In the genomic region with DNA sequence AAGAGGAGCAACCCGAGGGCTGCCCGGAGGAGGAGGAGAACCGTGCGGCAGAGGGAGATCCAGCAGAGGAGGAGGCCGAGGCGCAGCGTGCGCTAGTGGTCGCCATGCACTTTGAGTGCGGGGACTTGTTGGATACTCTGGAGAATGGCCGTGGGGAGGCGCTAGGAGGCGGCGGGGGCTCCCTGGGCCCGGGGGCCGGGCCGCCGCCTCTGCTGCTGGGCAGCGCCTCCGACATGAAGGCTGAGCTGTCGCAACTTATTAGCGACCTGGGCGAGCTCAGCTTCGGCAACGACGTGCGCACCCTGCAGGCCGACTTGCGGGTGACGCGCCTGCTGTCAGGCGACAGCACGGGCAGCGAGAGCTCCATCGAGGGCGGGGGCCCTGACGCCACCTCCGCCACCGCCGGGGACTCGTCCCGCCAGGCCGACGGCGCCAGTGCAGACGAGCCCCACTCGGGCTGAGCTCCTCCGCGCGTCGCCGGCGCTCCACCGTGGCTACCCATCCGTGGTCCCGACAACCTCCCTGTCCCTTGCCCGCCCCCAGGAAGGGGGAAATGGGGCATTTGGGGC, we compare ENCODE assay signal across 8 cellular contexts. TPM values are rescaled to one million over a fixed set of nuclear protein-coding genes. Genes with fewer than 3 reads are reported as not detected.
DNase-seq lines count a peak whose midpoint lies in the region; ATAC-seq lines count a peak whose summit lies in the region.

No MANE protein-coding gene starts in this region.

- peak overlapping the region; percentile 52 for H3K9ac ChIP-seq in mucosa of stomach (ENCODE audit: low read length)

- peaks cover 45% of the 10 kb centered on the region for H3K4me1 ChIP-seq in CD4-positive, alpha-beta memory T cell (ENCODE audit: insufficient read depth, low read length)
- peaks cover 21% of the 10 kb centered on the region for H3K4me1 ChIP-seq in mucosa of stomach (ENCODE audit: control insufficient read depth, insufficient read depth, low read length)

- H3K4me1 Mint-ChIP-seq in CD4-positive, alpha-beta memory T cell = peaks cover 22 to 54% (median 39%) of the 10 kb centered on the region in 4 donors

- peaks cover 0 to 5% of the 10 kb centered on the region in 2 donors for H3K36me3 Mint-ChIP-seq in CD4-positive, alpha-beta memory T cell

- H3K27me3 ChIP-seq in CD4-positive, alpha-beta memory T cell (ENCODE audit: insufficient read depth, low read length) = no peaks in the 10 kb centered on the region
- H3K27me3 ChIP-seq in mucosa of stomach (ENCODE audit: control insufficient read depth, insufficient read depth, low read length) = peaks cover 4% of the 10 kb centered on the region

- no peaks in the 10 kb centered on the region for H3K27me3 Mint-ChIP-seq in CD4-positive, alpha-beta memory T cell

- DNase-seq in CD4-positive, alpha-beta memory T cell = peak; percentile 60 to 77 (median 70)
- peak; percentile 72 for DNase-seq in NCI-H2227 treated with DMSO at 0.1 percent for 48 hours (lab: John Stamatoyannopoulos, UW)
- DNase-seq in activated CD8-positive, alpha-beta memory T cell treated with anti-CD3 and anti-CD28 coated beads for 48 hours (ENCODE audit: low read depth in 2 of 3, low spot score in 2 of 3) = peak; percentile 57 to 59 (median 59)
- peak; percentile 18 for DNase-seq in epithelial cell of prostate (ENCODE audit: low read depth, low spot score)
- DNase-seq in stimulated activated CD8-positive, alpha-beta memory T cell treated with anti-CD3 and anti-CD28 coated beads, Interleukin-7, amount 100 ng/mL, for 4 hours (ENCODE audit: low read depth in 2 of 2) = peak; percentile 71 to 78

- intact Hi-C loops in CD4-positive, alpha-beta memory T cell (cut with micrococcal nuclease) = loop anchor here (5.0 kb wide), 1 partner anchor 840 kb away; no protein-coding TSS in a partner anchor

- H3K9me3 Mint-ChIP-seq in CD4-positive, alpha-beta memory T cell = no peaks in the 10 kb centered on the region

- no peaks in the 10 kb centered on the region for H3K36me3 ChIP-seq in CD4-positive, alpha-beta memory T cell (ENCODE audit: insufficient read depth, low read length)
- H3K36me3 ChIP-seq in mucosa of stomach (ENCODE audit: control insufficient read depth, insufficient read depth, low read length) = no peaks in the 10 kb centered on the region

- CTCF ChIA-PET in CD4-positive, alpha-beta memory T cell (lab: Charles Lee; ENCODE audit: partially characterized antibody) = interaction anchor here (0.7 to 9.0 kb wide), 26 partner anchors 9 to 587 kb away, joined by 3 to 281 read pairs (median 4); partner anchors contain the start of genes LSG1 and XXYLT1

- POLR2A ChIA-PET in CD4-positive, alpha-beta memory T cell (lab: Charles Lee; ENCODE audit: partially characterized antibody) = interaction anchor here (0.9 to 8.1 kb wide), 16 partner anchors 8 to 862 kb away, joined by 3 to 262 read pairs (median 9); partner anchors contain the start of genes LSG1, PPP1R2 and XXYLT1

- ATAC-seq in GM21619 (IDR thresholded peaks at IDR 0.05; ENCODE audit: unreplicated experiment) = peak; percentile 20
- no peak for ATAC-seq in GM19463 (IDR thresholded peaks at IDR 0.05; ENCODE audit: unreplicated experiment)

- H3K27ac Mint-ChIP-seq in CD4-positive, alpha-beta memory T cell = peak overlapping the region in 6 of 7 donors; percentile 41 to 94 (median 81)

- peak overlapping the region; percentile 44 for H3K27ac ChIP-seq in CD4-positive, alpha-beta memory T cell (ENCODE audit: low read depth, low read length)
- no peak overlapping the region for H3K27ac ChIP-seq in epithelial cell of prostate

- no peaks in the 10 kb centered on the region for H3K9me3 ChIP-seq in CD4-positive, alpha-beta memory T cell (ENCODE audit: control insufficient read depth in 1 of 2, low read length in 2 of 2)
- H3K9me3 ChIP-seq in mucosa of stomach (ENCODE audit: control insufficient read depth, low read length) = no peaks in the 10 kb centered on the region

- H3K4me3 ChIP-seq in CD4-positive, alpha-beta memory T cell (ENCODE audit: low read length in 2 of 2) = peak overlapping the region; percentile 45 to 58
- peak overlapping the region; percentile 39 for H3K4me3 ChIP-seq in mucosa of stomach (ENCODE audit: low read length)

- peak overlapping the region; percentile 90 to 98 (median 94) for H3K4me3 Mint-ChIP-seq in CD4-positive, alpha-beta memory T cell

RNA-seq across cellular contexts. Expression of gene FAM43A, which starts 2.0 kb away (rescaled TPM):
- total RNA-seq in CD4-positive, alpha-beta memory T cell = 1 to 10 TPM; 9.4 to 9.9 TPM
- polyA plus RNA-seq in CD4-positive, alpha-beta memory T cell = 1 to 10 TPM in 1 of 2 donors, under 1 TPM in 1; 0.34 to 6.0 TPM

RNA-seq across cellular contexts. Expression of gene LSG1, which starts 15.7 kb away (rescaled TPM):
- total RNA-seq in CD4-positive, alpha-beta memory T cell = 10 to 100 TPM; 48.4 to 49.5 TPM
- 10 to 100 TPM in 1 of 2 donors, 1 to 10 TPM in 1; 9.6 to 36.3 TPM for polyA plus RNA-seq in CD4-positive, alpha-beta memory T cell

RNA-seq across cellular contexts. Expression of gene TMEM44, which starts 54.5 kb away (rescaled TPM):
- 1 to 10 TPM; 1.9 to 2.1 TPM for total RNA-seq in CD4-positive, alpha-beta memory T cell
- 1 to 10 TPM in 1 of 2 donors, not detected in 1; 1.3 TPM for polyA plus RNA-seq in CD4-positive, alpha-beta memory T cell

Comparison
In these comparisons a context has a peak if more than half of its experiments do, and no peak if none do; other contexts are left out.
1. DNase-seq: peak in every context shown above with its lines; median percentile 74 in stimulated activated CD8-positive, alpha-beta memory T cell treated with anti-CD3 and anti-CD28 coated beads, Interleukin-7, amount 100 ng/mL, for 4 hours; 72 in NCI-H2227 treated with DMSO at 0.1 percent for 48 hours; 70 in CD4-positive, alpha-beta memory T cell; 59 in activated CD8-positive, alpha-beta memory T cell treated with anti-CD3 and anti-CD28 coated beads for 48 hours; 18 in epithelial cell of prostate.